Comparison of ENCODE assay signal across 8 cellular contexts in the genomic region with DNA sequence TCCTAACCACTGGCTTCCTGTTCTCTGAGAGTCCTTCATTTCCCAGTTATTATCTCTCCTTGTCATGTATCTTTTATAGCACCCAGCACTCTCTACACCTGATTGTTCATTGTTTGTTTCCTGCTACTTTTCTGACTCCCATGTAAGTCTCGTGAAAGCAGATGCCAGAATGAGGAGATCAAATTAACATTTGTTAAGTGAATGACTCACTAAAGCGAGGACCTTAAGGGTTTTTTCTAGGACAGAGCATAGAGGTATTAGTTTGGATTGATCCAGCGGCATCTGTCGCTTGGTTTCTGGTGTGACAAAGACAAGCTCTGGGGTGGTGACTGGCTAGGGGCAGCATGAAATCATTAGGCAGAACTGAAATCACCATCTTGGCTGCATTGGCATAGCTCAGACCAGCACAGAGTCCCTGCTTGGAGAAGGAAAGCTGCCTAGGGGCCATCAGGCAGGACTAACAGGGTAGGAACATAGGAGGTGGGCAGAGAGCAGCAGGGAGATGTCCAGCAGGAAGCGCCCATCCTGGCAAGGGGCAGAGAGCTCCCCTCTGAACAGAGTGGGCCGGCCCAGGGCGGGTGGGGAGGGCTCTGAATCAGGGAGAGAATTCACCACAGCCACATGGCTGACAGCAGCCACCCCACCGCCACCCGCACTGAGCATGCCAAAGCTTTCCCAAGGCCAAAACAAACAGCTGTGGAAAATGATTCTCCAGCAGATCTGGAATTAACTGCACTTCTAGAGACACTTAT.
DNase-seq lines count a peak whose midpoint lies in the region; ATAC-seq lines count a peak whose summit lies in the region.

No MANE protein-coding gene starts in this region.

- DNase-seq in D341Med (ENCODE audit: low spot score) (peak; percentile 44), NCI-H146 treated with DMSO at 0.1 percent for 48 hours (lab: John Stamatoyannopoulos, UW; ENCODE audit: unreplicated experiment) (peak; percentile 63), anterior cingulate cortex (lab: John Stamatoyannopoulos, UW) (peak in 48 of 58 donors; percentile 8 to 70 (median 28)), midbrain (lab: John Stamatoyannopoulos, UW) (peak; percentile 55), NCI-H128 (lab: John Stamatoyannopoulos, UW; ENCODE audit: unreplicated experiment) (no peak)
- no peak for DNase-seq in stimulated activated CD8-positive, alpha-beta memory T cell treated with anti-CD3 and anti-CD28 coated beads, Interleukin-4, amount 100 ng/mL, for 48 hours
- DNase-seq in activated CD4-positive, alpha-beta T cell treated with anti-CD3 and anti-CD28 coated beads, Interleukin-2, amount 50 U/mL, for 48 hours, result no peak

- no peak for ATAC-seq in HG02798 (IDR thresholded peaks at IDR 0.05; ENCODE audit: poor library complexity, unreplicated experiment)

Comparison
In these comparisons a context has a peak if more than half of its experiments do, and no peak if none do; other contexts are left out.
1. DNase-seq: peak in D341Med (single experiment), NCI-H146 treated with DMSO at 0.1 percent for 48 hours (single experiment), anterior cingulate cortex (48 of 58) and midbrain (single experiment); none in stimulated activated CD8-positive, alpha-beta memory T cell treated with anti-CD3 and anti-CD28 coated beads, Interleukin-4, amount 100 ng/mL, for 48 hours (single experiment), activated CD4-positive, alpha-beta T cell treated with anti-CD3 and anti-CD28 coated beads, Interleukin-2, amount 50 U/mL, for 48 hours (0 of 2) and NCI-H128 (single experiment).